ENCODE assay signal across 2 cellular contexts in genomic region chr7:108586274-108586710, GRCh38.
TF ChIP-seq lines count a peak whose summit lies in the region.

No MANE protein-coding gene starts in this region.

TF ChIP-seq in HEK293, 187 proteins besides CTCF, POLR2A, EP300 and RAD21:
- TF ChIP-seq, protein P1, sequence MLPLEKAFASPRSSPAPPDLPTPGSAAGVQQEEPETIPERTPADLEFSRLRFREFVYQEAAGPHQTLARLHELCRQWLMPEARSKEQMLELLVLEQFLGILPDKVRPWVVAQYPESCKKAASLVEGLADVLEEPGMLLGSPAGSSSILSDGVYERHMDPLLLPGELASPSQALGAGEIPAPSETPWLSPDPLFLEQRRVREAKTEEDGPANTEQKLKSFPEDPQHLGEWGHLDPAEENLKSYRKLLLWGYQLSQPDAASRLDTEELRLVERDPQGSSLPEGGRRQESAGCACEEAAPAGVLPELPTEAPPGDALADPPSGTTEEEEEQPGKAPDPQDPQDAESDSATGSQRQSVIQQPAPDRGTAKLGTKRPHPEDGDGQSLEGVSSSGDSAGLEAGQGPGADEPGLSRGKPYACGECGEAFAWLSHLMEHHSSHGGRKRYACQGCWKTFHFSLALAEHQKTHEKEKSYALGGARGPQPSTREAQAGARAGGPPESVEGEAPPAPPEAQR (tag by site-specific recombination; IDR thresholded peaks at IDR 0.05): no peak
- TF ChIP-seq PRDM1 (tag by site-specific recombination; IDR thresholded peaks at IDR 0.05): peak; percentile 74

TF ChIP-seq in K562, 482 proteins besides CTCF, POLR2A, EP300 and RAD21 (continues in another document):
- TF ChIP-seq ZKSCAN8 (CRISPR knock-in tag; IDR thresholded peaks at IDR 0.05): no peak
- peak; percentile 24; the same call in 1 of the 2 replicates for TF ChIP-seq FOSL1 (tag; conservative IDR thresholded peaks at IDR 0.05)
- TF ChIP-seq ZNF507 (tag; conservative IDR thresholded peaks at IDR 0.05): no peak
- no peak for TF ChIP-seq HNRNPH1 (optimal IDR thresholded peaks at IDR 0.05; ENCODE audit: low read depth, low read length)
- TF ChIP-seq, protein P2, sequence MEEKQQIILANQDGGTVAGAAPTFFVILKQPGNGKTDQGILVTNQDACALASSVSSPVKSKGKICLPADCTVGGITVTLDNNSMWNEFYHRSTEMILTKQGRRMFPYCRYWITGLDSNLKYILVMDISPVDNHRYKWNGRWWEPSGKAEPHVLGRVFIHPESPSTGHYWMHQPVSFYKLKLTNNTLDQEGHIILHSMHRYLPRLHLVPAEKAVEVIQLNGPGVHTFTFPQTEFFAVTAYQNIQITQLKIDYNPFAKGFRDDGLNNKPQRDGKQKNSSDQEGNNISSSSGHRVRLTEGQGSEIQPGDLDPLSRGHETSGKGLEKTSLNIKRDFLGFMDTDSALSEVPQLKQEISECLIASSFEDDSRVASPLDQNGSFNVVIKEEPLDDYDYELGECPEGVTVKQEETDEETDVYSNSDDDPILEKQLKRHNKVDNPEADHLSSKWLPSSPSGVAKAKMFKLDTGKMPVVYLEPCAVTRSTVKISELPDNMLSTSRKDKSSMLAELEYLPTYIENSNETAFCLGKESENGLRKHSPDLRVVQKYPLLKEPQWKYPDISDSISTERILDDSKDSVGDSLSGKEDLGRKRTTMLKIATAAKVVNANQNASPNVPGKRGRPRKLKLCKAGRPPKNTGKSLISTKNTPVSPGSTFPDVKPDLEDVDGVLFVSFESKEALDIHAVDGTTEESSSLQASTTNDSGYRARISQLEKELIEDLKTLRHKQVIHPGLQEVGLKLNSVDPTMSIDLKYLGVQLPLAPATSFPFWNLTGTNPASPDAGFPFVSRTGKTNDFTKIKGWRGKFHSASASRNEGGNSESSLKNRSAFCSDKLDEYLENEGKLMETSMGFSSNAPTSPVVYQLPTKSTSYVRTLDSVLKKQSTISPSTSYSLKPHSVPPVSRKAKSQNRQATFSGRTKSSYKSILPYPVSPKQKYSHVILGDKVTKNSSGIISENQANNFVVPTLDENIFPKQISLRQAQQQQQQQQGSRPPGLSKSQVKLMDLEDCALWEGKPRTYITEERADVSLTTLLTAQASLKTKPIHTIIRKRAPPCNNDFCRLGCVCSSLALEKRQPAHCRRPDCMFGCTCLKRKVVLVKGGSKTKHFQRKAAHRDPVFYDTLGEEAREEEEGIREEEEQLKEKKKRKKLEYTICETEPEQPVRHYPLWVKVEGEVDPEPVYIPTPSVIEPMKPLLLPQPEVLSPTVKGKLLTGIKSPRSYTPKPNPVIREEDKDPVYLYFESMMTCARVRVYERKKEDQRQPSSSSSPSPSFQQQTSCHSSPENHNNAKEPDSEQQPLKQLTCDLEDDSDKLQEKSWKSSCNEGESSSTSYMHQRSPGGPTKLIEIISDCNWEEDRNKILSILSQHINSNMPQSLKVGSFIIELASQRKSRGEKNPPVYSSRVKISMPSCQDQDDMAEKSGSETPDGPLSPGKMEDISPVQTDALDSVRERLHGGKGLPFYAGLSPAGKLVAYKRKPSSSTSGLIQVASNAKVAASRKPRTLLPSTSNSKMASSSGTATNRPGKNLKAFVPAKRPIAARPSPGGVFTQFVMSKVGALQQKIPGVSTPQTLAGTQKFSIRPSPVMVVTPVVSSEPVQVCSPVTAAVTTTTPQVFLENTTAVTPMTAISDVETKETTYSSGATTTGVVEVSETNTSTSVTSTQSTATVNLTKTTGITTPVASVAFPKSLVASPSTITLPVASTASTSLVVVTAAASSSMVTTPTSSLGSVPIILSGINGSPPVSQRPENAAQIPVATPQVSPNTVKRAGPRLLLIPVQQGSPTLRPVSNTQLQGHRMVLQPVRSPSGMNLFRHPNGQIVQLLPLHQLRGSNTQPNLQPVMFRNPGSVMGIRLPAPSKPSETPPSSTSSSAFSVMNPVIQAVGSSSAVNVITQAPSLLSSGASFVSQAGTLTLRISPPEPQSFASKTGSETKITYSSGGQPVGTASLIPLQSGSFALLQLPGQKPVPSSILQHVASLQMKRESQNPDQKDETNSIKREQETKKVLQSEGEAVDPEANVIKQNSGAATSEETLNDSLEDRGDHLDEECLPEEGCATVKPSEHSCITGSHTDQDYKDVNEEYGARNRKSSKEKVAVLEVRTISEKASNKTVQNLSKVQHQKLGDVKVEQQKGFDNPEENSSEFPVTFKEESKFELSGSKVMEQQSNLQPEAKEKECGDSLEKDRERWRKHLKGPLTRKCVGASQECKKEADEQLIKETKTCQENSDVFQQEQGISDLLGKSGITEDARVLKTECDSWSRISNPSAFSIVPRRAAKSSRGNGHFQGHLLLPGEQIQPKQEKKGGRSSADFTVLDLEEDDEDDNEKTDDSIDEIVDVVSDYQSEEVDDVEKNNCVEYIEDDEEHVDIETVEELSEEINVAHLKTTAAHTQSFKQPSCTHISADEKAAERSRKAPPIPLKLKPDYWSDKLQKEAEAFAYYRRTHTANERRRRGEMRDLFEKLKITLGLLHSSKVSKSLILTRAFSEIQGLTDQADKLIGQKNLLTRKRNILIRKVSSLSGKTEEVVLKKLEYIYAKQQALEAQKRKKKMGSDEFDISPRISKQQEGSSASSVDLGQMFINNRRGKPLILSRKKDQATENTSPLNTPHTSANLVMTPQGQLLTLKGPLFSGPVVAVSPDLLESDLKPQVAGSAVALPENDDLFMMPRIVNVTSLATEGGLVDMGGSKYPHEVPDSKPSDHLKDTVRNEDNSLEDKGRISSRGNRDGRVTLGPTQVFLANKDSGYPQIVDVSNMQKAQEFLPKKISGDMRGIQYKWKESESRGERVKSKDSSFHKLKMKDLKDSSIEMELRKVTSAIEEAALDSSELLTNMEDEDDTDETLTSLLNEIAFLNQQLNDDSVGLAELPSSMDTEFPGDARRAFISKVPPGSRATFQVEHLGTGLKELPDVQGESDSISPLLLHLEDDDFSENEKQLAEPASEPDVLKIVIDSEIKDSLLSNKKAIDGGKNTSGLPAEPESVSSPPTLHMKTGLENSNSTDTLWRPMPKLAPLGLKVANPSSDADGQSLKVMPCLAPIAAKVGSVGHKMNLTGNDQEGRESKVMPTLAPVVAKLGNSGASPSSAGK (IDR thresholded peaks at IDR 0.05): no peak
- TF ChIP-seq ETV5 (CRISPR knock-in tag; IDR thresholded peaks at IDR 0.05; ENCODE audit: low read depth): no peak
- 0 out of 2 replicates have a peak, but pooled peaks have one; percentile 35 for TF ChIP-seq ZNF197 (CRISPR knock-in tag; IDR thresholded peaks at IDR 0.05; ENCODE audit: low read depth)
- no peak for TF ChIP-seq RBFOX2 (IDR thresholded peaks at IDR 0.05; ENCODE audit: low read depth, low read length)
- TF ChIP-seq CCNT2 (IDR thresholded peaks at IDR 0.05; ENCODE audit: borderline replicate concordance, extremely low read depth, insufficient read length, low read depth, low read length): no peak
- TF ChIP-seq STAT5B (CRISPR knock-in tag; IDR thresholded peaks at IDR 0.05): no peak
- no peak for TF ChIP-seq ZSCAN29 (IDR thresholded peaks at IDR 0.05)
- no peak for TF ChIP-seq ZBED1 (IDR thresholded peaks at IDR 0.05)
- no peak for TF ChIP-seq RNF2 (IDR thresholded peaks at IDR 0.05)
- TF ChIP-seq MITF (IDR thresholded peaks at IDR 0.05): no peak
- TF ChIP-seq ZBTB8A (IDR thresholded peaks at IDR 0.05; ENCODE audit: partially characterized antibody): no peak
- no peak for TF ChIP-seq ZNF444 (CRISPR knock-in tag; IDR thresholded peaks at IDR 0.05)
- TF ChIP-seq GTF2A2 (tag; IDR thresholded peaks at IDR 0.05): no peak
- no peak for TF ChIP-seq POLR3G (IDR thresholded peaks at IDR 0.05; ENCODE audit: extremely low read depth, insufficient read length, insufficient replicate concordance)
- no peak for TF ChIP-seq SRSF9 (IDR thresholded peaks at IDR 0.05; ENCODE audit: borderline replicate concordance, low read depth, low read length)
- TF ChIP-seq NFIX (CRISPR knock-in tag; IDR thresholded peaks at IDR 0.05; ENCODE audit: low read depth): no peak
- no peak for TF ChIP-seq ID3 (CRISPR knock-in tag; IDR thresholded peaks at IDR 0.05)
- TF ChIP-seq ID3 (tag; IDR thresholded peaks at IDR 0.05): peak; percentile 79
- no peak for TF ChIP-seq ZC3H4 (CRISPR knock-in tag; IDR thresholded peaks at IDR 0.05; ENCODE audit: borderline replicate concordance)
- no peak for TF ChIP-seq TAF1 (IDR thresholded peaks at IDR 0.05; ENCODE audit: control insufficient read depth, extremely low read depth, insufficient read depth, low read length, severe bottlenecking)
- no peak for TF ChIP-seq RFX7 (CRISPR knock-in tag; IDR thresholded peaks at IDR 0.05)
- TF ChIP-seq ZNF766 (CRISPR knock-in tag; conservative IDR thresholded peaks at IDR 0.05): no peak
- no peak for TF ChIP-seq MED1 (CRISPR knock-in tag; IDR thresholded peaks at IDR 0.05; ENCODE audit: borderline replicate concordance)
- TF ChIP-seq MECOM (CRISPR knock-in tag; IDR thresholded peaks at IDR 0.05): no peak
- no peak for TF ChIP-seq MEF2A (IDR thresholded peaks at IDR 0.05; ENCODE audit: control insufficient read depth, low read depth, low read length)
- TF ChIP-seq GTF2E2 (tag; IDR thresholded peaks at IDR 0.05): peak; percentile 49; the same call in 1 of the 2 replicates
- no peak for TF ChIP-seq ZNF77 (CRISPR knock-in tag; IDR thresholded peaks at IDR 0.05)
- no peak for TF ChIP-seq AFF4 (CRISPR knock-in tag; IDR thresholded peaks at IDR 0.05)
- peak; percentile 92 to 100 for TF ChIP-seq RCOR1 (IDR thresholded peaks at IDR 0.05; ENCODE audit: borderline replicate concordance in 1 of 2, low read depth in 2 of 2, low read length in 2 of 2)
- TF ChIP-seq, protein P3, sequence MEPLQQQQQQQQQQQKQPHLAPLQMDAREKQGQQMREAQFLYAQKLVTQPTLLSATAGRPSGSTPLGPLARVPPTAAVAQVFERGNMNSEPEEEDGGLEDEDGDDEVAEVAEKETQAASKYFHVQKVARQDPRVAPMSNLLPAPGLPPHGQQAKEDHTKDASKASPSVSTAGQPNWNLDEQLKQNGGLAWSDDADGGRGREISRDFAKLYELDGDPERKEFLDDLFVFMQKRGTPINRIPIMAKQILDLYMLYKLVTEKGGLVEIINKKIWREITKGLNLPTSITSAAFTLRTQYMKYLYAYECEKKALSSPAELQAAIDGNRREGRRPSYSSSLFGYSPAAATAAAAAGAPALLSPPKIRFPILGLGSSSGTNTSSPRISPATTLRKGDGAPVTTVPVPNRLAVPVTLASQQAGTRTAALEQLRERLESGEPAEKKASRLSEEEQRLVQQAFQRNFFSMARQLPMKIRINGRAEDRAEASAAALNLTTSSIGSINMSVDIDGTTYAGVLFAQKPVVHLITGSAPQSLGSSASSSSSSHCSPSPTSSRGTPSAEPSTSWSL (CRISPR knock-in tag; IDR thresholded peaks at IDR 0.05; ENCODE audit: borderline replicate concordance): no peak
- no peak for TF ChIP-seq TCFL5 (CRISPR knock-in tag; conservative IDR thresholded peaks at IDR 0.05)
- no peak for TF ChIP-seq SP2 (IDR thresholded peaks at IDR 0.05; ENCODE audit: extremely low read depth, low read depth, low read length, poor library complexity, severe bottlenecking)
- no peak for TF ChIP-seq KAT7 (CRISPR knock-in tag; IDR thresholded peaks at IDR 0.05; ENCODE audit: borderline replicate concordance)
- TF ChIP-seq, protein P4, sequence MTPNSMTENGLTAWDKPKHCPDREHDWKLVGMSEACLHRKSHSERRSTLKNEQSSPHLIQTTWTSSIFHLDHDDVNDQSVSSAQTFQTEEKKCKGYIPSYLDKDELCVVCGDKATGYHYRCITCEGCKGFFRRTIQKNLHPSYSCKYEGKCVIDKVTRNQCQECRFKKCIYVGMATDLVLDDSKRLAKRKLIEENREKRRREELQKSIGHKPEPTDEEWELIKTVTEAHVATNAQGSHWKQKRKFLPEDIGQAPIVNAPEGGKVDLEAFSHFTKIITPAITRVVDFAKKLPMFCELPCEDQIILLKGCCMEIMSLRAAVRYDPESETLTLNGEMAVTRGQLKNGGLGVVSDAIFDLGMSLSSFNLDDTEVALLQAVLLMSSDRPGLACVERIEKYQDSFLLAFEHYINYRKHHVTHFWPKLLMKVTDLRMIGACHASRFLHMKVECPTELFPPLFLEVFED (CRISPR knock-in tag; conservative IDR thresholded peaks at IDR 0.05): peak; percentile 75; the same call in 1 of the 2 replicates
- TF ChIP-seq TARDBP (IDR thresholded peaks at IDR 0.05): 0 out of 2 replicates have a peak, but pooled peaks have one; percentile 64
- no peak for TF ChIP-seq GABPB1 (CRISPR knock-in tag; IDR thresholded peaks at IDR 0.05)
